8 cellular contexts compared by ENCODE assay signal in genomic region chr3:50298836-50299637, GRCh38. TPM values are rescaled to one million over a fixed set of nuclear protein-coding genes. Genes with fewer than 3 reads are reported as not detected.
DNase-seq lines count a peak whose midpoint lies in the region; ATAC-seq lines count a peak whose summit lies in the region.

HYAL3 (minus strand) TSS chr3:50299405; CDS start chr3:50295602, 3,803 bp downstream.
A gene with protein sequence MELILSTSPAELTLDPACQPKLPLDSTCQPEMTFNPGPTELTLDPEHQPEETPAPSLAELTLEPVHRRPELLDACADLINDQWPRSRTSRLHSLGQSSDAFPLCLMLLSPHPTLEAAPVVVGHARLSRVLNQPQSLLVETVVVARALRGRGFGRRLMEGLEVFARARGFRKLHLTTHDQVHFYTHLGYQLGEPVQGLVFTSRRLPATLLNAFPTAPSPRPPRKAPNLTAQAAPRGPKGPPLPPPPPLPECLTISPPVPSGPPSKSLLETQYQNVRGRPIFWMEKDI (minus strand): TSS chr3:50299405. CDS start chr3:50297463, 1,942 bp downstream.

- no peaks in the 10 kb centered on the region for H3K9me3 ChIP-seq in effector memory CD4-positive, alpha-beta T cell (ENCODE audit: control insufficient read depth, low read length)
- no peaks in the 10 kb centered on the region for H3K9me3 ChIP-seq in mesenchymal stem cell (ENCODE audit: control insufficient read depth, low read length)

- H3K9ac ChIP-seq in mesenchymal stem cell (ENCODE audit: low read length): peak within 1 kb of the TSS; percentile 94

- peak within 1 kb of the TSS in 1 of 2 experiments; percentile 22 for H3K14ac ChIP-seq in mesenchymal stem cell (ENCODE audit: low read length in 2 of 2)

- peaks cover 14% of the 10 kb centered on the region for H3K79me1 ChIP-seq in mesenchymal stem cell (replicated peaks; ENCODE audit: low read length, poor library complexity, severe bottlenecking)

- H4K91ac ChIP-seq in mesenchymal stem cell (ENCODE audit: low read length): peak within 1 kb of the TSS; percentile 91

- no peaks in the 10 kb centered on the region for H3K36me3 ChIP-seq in effector memory CD4-positive, alpha-beta T cell (ENCODE audit: control insufficient read depth, insufficient read depth, low read length)
- H3K36me3 ChIP-seq in mesenchymal stem cell (ENCODE audit: control insufficient read depth in 1 of 2, insufficient read depth in 2 of 2, low read depth in 1 of 2, low read length in 2 of 2): peaks cover 5 to 12% of the 10 kb centered on the region in 2 experiments

- H2BK120ac ChIP-seq in mesenchymal stem cell (ENCODE audit: low read depth, low read length): peak within 1 kb of the TSS; percentile 23

- peak within 1 kb of the TSS; percentile 67 for H2AK5ac ChIP-seq in mesenchymal stem cell (ENCODE audit: low read length, severe bottlenecking)

- H2AFZ ChIP-seq in mesenchymal stem cell (ENCODE audit: low read depth, low read length): peak within 1 kb of the TSS; percentile 42

- no peaks in the 10 kb centered on the region for H3K27me3 ChIP-seq in effector memory CD4-positive, alpha-beta T cell (replicated peaks; ENCODE audit: control insufficient read depth, insufficient read depth, low read length, poor library complexity, severe bottlenecking)
- H3K27me3 ChIP-seq in mesenchymal stem cell (ENCODE audit: control insufficient read depth in 1 of 2, insufficient read depth in 1 of 2, low read length in 2 of 2): no peaks in the 10 kb centered on the region

- H3K27ac ChIP-seq in effector memory CD4-positive, alpha-beta T cell (ENCODE audit: insufficient read depth, low read length, poor library complexity, severe bottlenecking): peak within 1 kb of the TSS; percentile 90
- H3K27ac ChIP-seq in mesenchymal stem cell (ENCODE audit: low read length, poor library complexity, severe bottlenecking): peak within 1 kb of the TSS; percentile 21

- H3K4me2 ChIP-seq in mesenchymal stem cell (ENCODE audit: low read length, poor library complexity, severe bottlenecking): peak within 1 kb of the TSS; percentile 93

- peaks cover 22% of the 10 kb centered on the region for H3K4me1 ChIP-seq in effector memory CD4-positive, alpha-beta T cell (ENCODE audit: control insufficient read depth, insufficient read depth, low read length, poor library complexity, severe bottlenecking)
- peaks cover 34% of the 10 kb centered on the region for H3K4me1 ChIP-seq in mesenchymal stem cell (ENCODE audit: control insufficient read depth, insufficient read depth, low read depth, low read length)

- ATAC-seq in GM19467 (IDR thresholded peaks at IDR 0.05; ENCODE audit: unreplicated experiment): peak; percentile 77

- peak within 1 kb of the TSS; percentile 83 to 92 for H3K18ac ChIP-seq in mesenchymal stem cell (ENCODE audit: low read depth in 1 of 2, low read length in 2 of 2)

- peak within 1 kb of the TSS; percentile 73 for H2BK15ac ChIP-seq in mesenchymal stem cell (ENCODE audit: low read depth, poor library complexity, severe bottlenecking)

- H3K4ac ChIP-seq in mesenchymal stem cell (ENCODE audit: low read depth in 1 of 2, low read length in 2 of 2): peak within 1 kb of the TSS; percentile 53 to 96

- H4K8ac ChIP-seq in mesenchymal stem cell (ENCODE audit: low read length): peak within 1 kb of the TSS; percentile 90

- H3K4me3 ChIP-seq in effector memory CD4-positive, alpha-beta T cell (ENCODE audit: insufficient read depth, low read depth, low read length, poor library complexity, severe bottlenecking): peak within 1 kb of the TSS; percentile 67
- peak within 1 kb of the TSS; percentile 70 to 91 for H3K4me3 ChIP-seq in mesenchymal stem cell (ENCODE audit: insufficient read depth in 1 of 2, low read depth in 1 of 2, low read length in 2 of 2)

- WGBS in mesenchymal stem cell: under 1% methylated on average over 58 of the region's 61 CpGs

- no peak within 1 kb of the TSS for H2BK5ac ChIP-seq in mesenchymal stem cell (ENCODE audit: low read depth, low read length, poor library complexity, severe bottlenecking)

- DNase-seq in COLO668 (lab: John Stamatoyannopoulos, UW; ENCODE audit: unreplicated experiment) (peak; percentile 97), HS-27A (ENCODE audit: low read depth) (peak; percentile 99), mesenchymal stem cell (peak; percentile 99)
- DNase-seq in NK-92 treated with Interleukin-12 subunit alpha and Interleukin-12 subunit beta, amount 100 ng/mL, for 24 hours (lab: John Stamatoyannopoulos, UW): peak; percentile 96
- DNase-seq in activated CD8-positive, alpha-beta memory T cell treated with anti-CD3 and anti-CD28 coated beads for 24 hours: peak; percentile 99
- peak; percentile 99 for DNase-seq in effector memory CD4-positive, alpha-beta T cell
- peak; percentile 98 for DNase-seq in stimulated activated CD8-positive, alpha-beta memory T cell treated with anti-CD3 and anti-CD28 coated beads, Interleukin-12 subunit alpha, Interleukin-12 subunit beta, amount 100 ng/mL, for 4 hours (ENCODE audit: low read depth)

- peak within 1 kb of the TSS in 1 of 2 experiments; percentile 40 for H2BK12ac ChIP-seq in mesenchymal stem cell (ENCODE audit: low read length in 2 of 2)

- peak within 1 kb of the TSS in 1 of 2 experiments; percentile 79 for H3K23ac ChIP-seq in mesenchymal stem cell (ENCODE audit: low read length in 2 of 2)

RNA-seq across cellular contexts. Expression of gene HYAL3, which starts in this region (rescaled TPM):
- 4.2 TPM for polyA plus RNA-seq in mesenchymal stem cell (2013, experiment 1 of 2)
- 4.2 TPM for polyA plus RNA-seq in mesenchymal stem cell (2013, experiment 2 of 2)

RNA-seq across cellular contexts. Expression of the second gene that starts in this region (rescaled TPM):
- polyA plus RNA-seq in mesenchymal stem cell (2013, experiment 1 of 2): 11.2 TPM
- 11.6 TPM for polyA plus RNA-seq in mesenchymal stem cell (2013, experiment 2 of 2)

Comparison
In these comparisons a context has a peak if more than half of its experiments do, and no peak if none do; other contexts are left out.
1. Peak in every context shown above with its lines: DNase-seq, ATAC-seq, H3K4me3 ChIP-seq and H3K27ac ChIP-seq.